ENCODE assay signal across 29 cellular contexts in the genomic region with DNA sequence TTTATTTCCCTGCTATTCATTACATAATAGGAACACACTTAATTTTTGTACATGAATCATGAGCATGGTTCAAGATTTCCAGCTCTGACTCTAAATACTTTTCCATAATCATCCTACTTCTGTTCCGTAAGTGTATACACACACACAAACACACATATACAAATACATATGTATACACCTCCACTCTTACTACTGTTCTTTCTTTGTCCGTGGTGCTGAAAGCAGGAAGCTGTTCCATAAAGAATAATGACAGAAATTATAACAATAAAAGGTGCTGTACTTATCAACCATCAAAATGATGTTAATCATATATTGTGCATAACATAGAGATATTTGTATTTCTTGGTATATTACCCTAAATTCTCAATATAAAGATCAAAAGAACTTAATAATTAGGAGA.
DNase-seq lines count a peak whose midpoint lies in the region; ATAC-seq and TF ChIP-seq lines count a peak whose summit lies in the region.
"Had no signal": no experiment of that assay in that cellular context is flagged by ENCODE, and none has a peak within 500 bp of the region (broad histone marks: within the 10 kb centered on the region; RNA-seq: fewer than 3 reads in every experiment).

No MANE protein-coding gene starts in this region.

- no peak overlapping the region for H3K4me2 ChIP-seq in GM23338
- H3K4me2 ChIP-seq: A549; BLaER1; BLaER1 treated with 17β-estradiol and CSF1 and Interleukin-3, amounts not matched to agents 10 nM and 100 nM had no signal

- H3K4me1 ChIP-seq in GM23338 (ENCODE audit: insufficient read depth): peaks cover 9% of the 10 kb centered on the region
- H3K4me1 ChIP-seq: A549; BE2C; BLaER1; BLaER1 treated with 17β-estradiol and CSF1 and Interleukin-3, amounts not matched to agents 10 nM and 100 nM; Caco-2 had no signal

- ATAC-seq in GM23338 (no peak), GM18861 (IDR thresholded peaks at IDR 0.05; ENCODE audit: unreplicated experiment) (no peak)
- ATAC-seq: A549; CD8-positive, alpha-beta T cell had no signal

- H3K9me3 Mint-ChIP-seq in GM23338: no peaks in the 10 kb centered on the region

- no peaks in the 10 kb centered on the region for H3K79me2 ChIP-seq in GM23338 (replicated peaks; ENCODE audit: insufficient read depth)

- no peak overlapping the region for H3K27ac ChIP-seq in GM23338 (ENCODE audit: low read depth)
- H3K27ac ChIP-seq: 22Rv1; A549; BLaER1; BLaER1 treated with 17β-estradiol and CSF1 and Interleukin-3, amounts not matched to agents 10 nM and 100 nM; C4-2B had no signal

- no peak overlapping the region for H3K4me3 ChIP-seq in GM23338
- H3K4me3 ChIP-seq: A549; BLaER1; BLaER1 treated with 17β-estradiol and CSF1 and Interleukin-3, amounts not matched to agents 10 nM and 100 nM had no signal

- H3K36me3 ChIP-seq in GM23338 (ENCODE audit: insufficient read depth): no peaks in the 10 kb centered on the region
- H3K36me3 ChIP-seq: BE2C; BLaER1; BLaER1 treated with 17β-estradiol and CSF1 and Interleukin-3, amounts not matched to agents 10 nM and 100 nM had no signal

- no peaks in the 10 kb centered on the region for H3K27me3 ChIP-seq in GM23338 (ENCODE audit: insufficient read depth)
- H3K27me3 ChIP-seq: BE2C; BLaER1; BLaER1 treated with 17β-estradiol and CSF1 and Interleukin-3, amounts not matched to agents 10 nM and 100 nM had no signal

- H3K27me3 Mint-ChIP-seq in GM23338 (ENCODE audit: insufficient read depth, low read depth, poor library complexity): no peaks in the 10 kb centered on the region
- H3K27me3 Mint-ChIP-seq: B cell; CD4-positive, alpha-beta memory T cell; CD4-positive, alpha-beta T cell; CD4-positive, CD25-positive, alpha-beta regulatory T cell; CD8-positive, alpha-beta memory T cell had no signal

- H2AFZ ChIP-seq in GM23338: no peak overlapping the region

- H3K36me3 Mint-ChIP-seq in GM23338 (ENCODE audit: low read depth): peaks cover 3% of the 10 kb centered on the region; the same call in 2 of the 3 replicates
- H3K36me3 Mint-ChIP-seq: CD14-positive monocyte; CD4-positive, alpha-beta memory T cell; CD4-positive, CD25-positive, alpha-beta regulatory T cell; CD8-positive, alpha-beta memory T cell; CD8-positive, alpha-beta T cell had no signal

- H3F3A ChIP-seq in GM23338 (replicated peaks; ENCODE audit: low read depth): no peaks in the 10 kb centered on the region

- DNase-seq in GM23338 (ENCODE audit: low spot score): no peak
- DNase-seq: 8988T; ACHN; AML-193; BE2C; C1 segment of cervical spinal cord; Caco-2; Calu3; CD4-positive, alpha-beta memory T cell; CD4-positive, alpha-beta T cell; CD4-positive, CD25-positive, alpha-beta regulatory T cell; CD8-positive, alpha-beta memory T cell; CD8-positive, alpha-beta T cell; COR-L47; DMS 273 treated with DMSO at 0.1 percent for 48 hours; DMS153; DMS53; DMS79; DMS79 treated with DMSO at 0.1 percent for 48 hours; DND-41; EL had no signal

- no peaks in the 10 kb centered on the region for H4K20me1 ChIP-seq in GM23338 (replicated peaks; ENCODE audit: insufficient read depth)
- H4K20me1 ChIP-seq: BLaER1; BLaER1 treated with 17β-estradiol and CSF1 and Interleukin-3, amounts not matched to agents 10 nM and 100 nM had no signal

- H3K4me3 Mint-ChIP-seq in GM23338: no peak overlapping the region
- H3K4me3 Mint-ChIP-seq: B cell; CD14-positive monocyte; CD4-positive, alpha-beta memory T cell; CD4-positive, alpha-beta T cell; CD4-positive, CD25-positive, alpha-beta regulatory T cell; CD8-positive, alpha-beta memory T cell; CD8-positive, alpha-beta T cell had no signal

- H3K9me2 ChIP-seq in GM23338 (ENCODE audit: insufficient read depth): no peaks in the 10 kb centered on the region

- H3K27ac Mint-ChIP-seq in GM23338: no peak overlapping the region
- H3K27ac Mint-ChIP-seq: B cell; CD14-positive monocyte; CD4-positive, alpha-beta memory T cell; CD4-positive, alpha-beta T cell; CD4-positive, CD25-positive, alpha-beta regulatory T cell; CD8-positive, alpha-beta memory T cell; CD8-positive, alpha-beta T cell had no signal

- H3K4me1 Mint-ChIP-seq in GM23338: peaks cover 7% of the 10 kb centered on the region; the same call in 2 of the 3 replicates
- H3K4me1 Mint-ChIP-seq: B cell; CD14-positive monocyte; CD4-positive, alpha-beta memory T cell; CD4-positive, CD25-positive, alpha-beta regulatory T cell; CD8-positive, alpha-beta memory T cell had no signal

- TF ChIP-seq CTCF in GM23338 (conservative IDR thresholded peaks at IDR 0.05; ENCODE audit: low read depth in 2 of 2): no peak

TF ChIP-seq in GM23338, 12 proteins besides CTCF, POLR2A, EP300 and RAD21:
- no peak for TF ChIP-seq ZNF331 (CRISPR knock-in tag; IDR thresholded peaks at IDR 0.05; ENCODE audit: low read depth)
- TF ChIP-seq, protein P1, sequence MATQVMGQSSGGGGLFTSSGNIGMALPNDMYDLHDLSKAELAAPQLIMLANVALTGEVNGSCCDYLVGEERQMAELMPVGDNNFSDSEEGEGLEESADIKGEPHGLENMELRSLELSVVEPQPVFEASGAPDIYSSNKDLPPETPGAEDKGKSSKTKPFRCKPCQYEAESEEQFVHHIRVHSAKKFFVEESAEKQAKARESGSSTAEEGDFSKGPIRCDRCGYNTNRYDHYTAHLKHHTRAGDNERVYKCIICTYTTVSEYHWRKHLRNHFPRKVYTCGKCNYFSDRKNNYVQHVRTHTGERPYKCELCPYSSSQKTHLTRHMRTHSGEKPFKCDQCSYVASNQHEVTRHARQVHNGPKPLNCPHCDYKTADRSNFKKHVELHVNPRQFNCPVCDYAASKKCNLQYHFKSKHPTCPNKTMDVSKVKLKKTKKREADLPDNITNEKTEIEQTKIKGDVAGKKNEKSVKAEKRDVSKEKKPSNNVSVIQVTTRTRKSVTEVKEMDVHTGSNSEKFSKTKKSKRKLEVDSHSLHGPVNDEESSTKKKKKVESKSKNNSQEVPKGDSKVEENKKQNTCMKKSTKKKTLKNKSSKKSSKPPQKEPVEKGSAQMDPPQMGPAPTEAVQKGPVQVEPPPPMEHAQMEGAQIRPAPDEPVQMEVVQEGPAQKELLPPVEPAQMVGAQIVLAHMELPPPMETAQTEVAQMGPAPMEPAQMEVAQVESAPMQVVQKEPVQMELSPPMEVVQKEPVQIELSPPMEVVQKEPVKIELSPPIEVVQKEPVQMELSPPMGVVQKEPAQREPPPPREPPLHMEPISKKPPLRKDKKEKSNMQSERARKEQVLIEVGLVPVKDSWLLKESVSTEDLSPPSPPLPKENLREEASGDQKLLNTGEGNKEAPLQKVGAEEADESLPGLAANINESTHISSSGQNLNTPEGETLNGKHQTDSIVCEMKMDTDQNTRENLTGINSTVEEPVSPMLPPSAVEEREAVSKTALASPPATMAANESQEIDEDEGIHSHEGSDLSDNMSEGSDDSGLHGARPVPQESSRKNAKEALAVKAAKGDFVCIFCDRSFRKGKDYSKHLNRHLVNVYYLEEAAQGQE (IDR thresholded peaks at IDR 0.05; ENCODE audit: unreplicated experiment): peak; percentile 64
TF ChIP-seq in GM23338: peak in this region for 1.
